7 cellular contexts compared by ENCODE assay signal in the genomic region with DNA sequence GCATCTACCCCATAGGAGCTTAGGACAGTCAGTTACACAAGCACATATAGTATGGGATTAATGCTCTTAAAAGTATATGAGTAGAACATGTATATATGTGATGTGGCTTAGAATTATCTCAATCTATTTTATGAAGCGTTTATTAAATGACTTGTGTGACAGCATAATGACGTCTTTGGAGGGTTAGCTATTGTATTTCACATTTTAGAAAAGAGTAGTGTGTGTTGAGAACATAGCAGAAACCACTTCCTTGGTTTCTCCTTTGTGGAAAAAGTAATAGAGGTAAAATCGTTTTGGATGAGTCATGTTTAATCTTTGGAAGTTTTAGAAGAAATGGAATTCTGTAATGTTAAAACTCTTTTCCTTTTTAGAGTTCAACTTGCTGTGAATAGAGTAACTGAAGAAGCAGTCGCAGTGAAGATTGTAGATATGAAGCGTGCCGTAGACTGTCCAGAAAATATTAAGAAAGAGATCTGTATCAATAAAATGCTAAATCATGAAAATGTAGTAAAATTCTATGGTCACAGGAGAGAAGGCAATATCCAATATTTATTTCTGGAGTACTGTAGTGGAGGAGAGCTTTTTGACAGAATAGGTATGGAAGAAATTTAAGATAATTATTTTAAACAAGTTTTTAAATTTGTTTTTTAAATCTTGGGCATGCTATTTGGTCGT. TPM values are rescaled to one million over a fixed set of nuclear protein-coding genes. Genes with fewer than 3 reads are reported as not detected.
DNase-seq lines count a peak whose midpoint lies in the region; ATAC-seq and TF ChIP-seq lines count a peak whose summit lies in the region.

No MANE protein-coding gene starts in this region.

- H3K4me1 ChIP-seq in NT2/D1 (ENCODE audit: insufficient read depth, insufficient read length): no peaks in the 10 kb centered on the region

- H3K9me3 ChIP-seq in NT2/D1 (ENCODE audit: insufficient read depth, low read length) (no peaks in the 10 kb centered on the region), neural cell (ENCODE audit: low read length) (no peaks in the 10 kb centered on the region)

- peak overlapping the region; percentile 61 for H2AFZ ChIP-seq in neural cell (ENCODE audit: low read depth, low read length)

- H3K36me3 ChIP-seq in NT2/D1 (ENCODE audit: insufficient read depth, insufficient read length, low read length): peaks cover 54% of the 10 kb centered on the region
- H3K36me3 ChIP-seq in neural cell (ENCODE audit: insufficient read depth, low read length): no peaks in the 10 kb centered on the region

- H3K4me2 ChIP-seq in neural cell (ENCODE audit: low read length): peak overlapping the region; percentile 89

- H3K27ac ChIP-seq in neural cell (ENCODE audit: low read length) (peak overlapping the region; percentile 95), dorsolateral prefrontal cortex (no peak overlapping the region)

- peaks cover 37% of the 10 kb centered on the region for H3K79me2 ChIP-seq in neural cell (replicated peaks; ENCODE audit: insufficient read depth, low read length)

- no peak for TF ChIP-seq CTCF in GM12864 (IDR thresholded peaks at IDR 0.05; ENCODE audit: low read depth, low read length, missing control alignments)
- no peak for TF ChIP-seq CTCF in neural cell (IDR thresholded peaks at IDR 0.05; ENCODE audit: poor library complexity, severe bottlenecking)
- no peak for TF ChIP-seq CTCF in dorsolateral prefrontal cortex (IDR thresholded peaks at IDR 0.05 in 54 of 56, conservative IDR thresholded peaks at IDR 0.05 in 2 of 56; ENCODE audit: low read depth in 1 of 56, partially characterized antibody in 56 of 56)

- intact Hi-C loops in dorsolateral prefrontal cortex (cut with DNase I) (loop anchor here (5.0 kb wide), 2 partner anchors 260 to 515 kb away; partner anchors contain the start of genes HYLS1 (in 2 of the 2) and TMEM218 (in 1 of the 2)), left colon (cut with DNase I, micrococcal nuclease) (loop anchor here in 1 of 2 donors (10.0 kb wide), 1 partner anchor 257 kb away; the partner anchor contains the start of gene HYLS1)

- H3K27me3 ChIP-seq in NT2/D1 (ENCODE audit: insufficient read depth, insufficient read length) (no peaks in the 10 kb centered on the region), neural cell (ENCODE audit: insufficient read depth, low read depth, low read length) (no peaks in the 10 kb centered on the region), dorsolateral prefrontal cortex (no peaks in the 10 kb centered on the region)

- TF ChIP-seq RAD21 in neural cell (conservative IDR thresholded peaks at IDR 0.05): no peak

- H3F3A ChIP-seq in neural cell (ENCODE audit: insufficient read depth, low read length, poor library complexity, severe bottlenecking): peaks cover 10% of the 10 kb centered on the region

- H3K9ac ChIP-seq in NT2/D1 (ENCODE audit: insufficient read length, low read depth) (peak overlapping the region; percentile 96), neural cell (ENCODE audit: low read length) (peak overlapping the region; percentile 93)

- no peak for TF ChIP-seq EP300 in neural cell (conservative IDR thresholded peaks at IDR 0.05; ENCODE audit: poor library complexity, severe bottlenecking)

- DNase-seq in GM12864 (ENCODE audit: low read depth) (no peak), NT2/D1 (ENCODE audit: low read depth, low spot score) (no peak), dermis blood vessel endothelial cell (peak; percentile 28), dorsolateral prefrontal cortex (no peak), left colon (no peak)

- no peaks in the 10 kb centered on the region for H3K9me2 ChIP-seq in neural cell (ENCODE audit: insufficient read depth, low read length)

- ATAC-seq in left colon (no peak), HG02763 (IDR thresholded peaks at IDR 0.05; ENCODE audit: unreplicated experiment) (no peak)

- H3K4me3 ChIP-seq in GM12864 (ENCODE audit: low read depth, low read length): peak overlapping the region; percentile 92
- peak overlapping the region; percentile 59 for H3K4me3 ChIP-seq in NT2/D1 (ENCODE audit: insufficient read length, low read depth)
- peak overlapping the region; percentile 78 for H3K4me3 ChIP-seq in neural cell (ENCODE audit: low read length)
- peak overlapping the region in 7 of 59 donors; percentile 65 to 93 (median 80) for H3K4me3 ChIP-seq in dorsolateral prefrontal cortex

- H4K20me1 ChIP-seq in neural cell (ENCODE audit: insufficient read depth): no peaks in the 10 kb centered on the region

TF ChIP-seq in neural cell, 6 proteins besides CTCF, POLR2A, EP300 and RAD21:
- TF ChIP-seq TAF1 (IDR thresholded peaks at IDR 0.05; ENCODE audit: low read depth) (no peak), SMC3 (conservative IDR thresholded peaks at IDR 0.05; ENCODE audit: poor library complexity) (no peak), POLR2AphosphoS5 (IDR thresholded peaks at IDR 0.05) (no peak), REST (IDR thresholded peaks at IDR 0.05; ENCODE audit: borderline replicate concordance) (no peak), EZH2 (IDR thresholded peaks at IDR 0.05; ENCODE audit: borderline replicate concordance, insufficient read depth, low read length, poor library complexity, severe bottlenecking) (no peak), MXI1 (conservative IDR thresholded peaks at IDR 0.05; ENCODE audit: poor library complexity, severe bottlenecking) (no peak)

RNA-seq across cellular contexts. Expression of gene CHEK1, which starts 2.4 kb away (rescaled TPM):
- total RNA-seq in dermis blood vessel endothelial cell: 20.1 and 45.7 TPM in 2 replicates
- 29.5 and 33.0 TPM in 2 replicates for polyA plus RNA-seq in neural cell
- polyA minus RNA-seq in neural cell: 44.6 and 46.3 TPM in 2 replicates
- total RNA-seq in dorsolateral prefrontal cortex: 1 to 10 TPM in 119 of 120 experiments, under 1 TPM in 1; 0.86 to 8.1 (median 3.5) TPM
- total RNA-seq in left colon: 10 to 100 TPM in 1 of 2 donors, 1 to 10 TPM in 1; 6.6 to 15.0 TPM

RNA-seq across cellular contexts. Expression of gene STT3A, which starts 34.7 kb away (rescaled TPM):
- total RNA-seq in dermis blood vessel endothelial cell (158 and 204 TPM in 2 replicates), dorsolateral prefrontal cortex (10 to 100 TPM; 34.3 to 77.7 (median 52.4) TPM), left colon (100 to 1,000 TPM in 1 of 2 donors, 10 to 100 TPM in 1; 97.1 to 118 TPM)
- 54.3 and 54.6 TPM in 2 replicates for polyA plus RNA-seq in neural cell
- 68.3 and 85.5 TPM in 2 replicates for polyA minus RNA-seq in neural cell

RNA-seq across cellular contexts. Expression of gene ACRV1, which starts 53.3 kb away (rescaled TPM):
- not detected in 2 replicates for total RNA-seq in dermis blood vessel endothelial cell
- 0.52 TPM in 1 of 2 replicates, not detected in the other for polyA plus RNA-seq in neural cell
- polyA minus RNA-seq in neural cell: 0.35 TPM in 1 of 2 replicates, not detected in the other
- total RNA-seq in dorsolateral prefrontal cortex: 1 to 10 TPM in 86 of 120 experiments, under 1 TPM in 33, not detected in 1; 0.21 to 3.3 (median 1.4) TPM
- not detected for total RNA-seq in left colon

RNA-seq across cellular contexts. Expression of gene EI24, which starts 58.1 kb away (rescaled TPM):
- 122 and 152 TPM in 2 replicates for total RNA-seq in dermis blood vessel endothelial cell
- polyA plus RNA-seq in neural cell: 92.5 and 100 TPM in 2 replicates
- polyA minus RNA-seq in neural cell: 63.1 and 77.2 TPM in 2 replicates
- 10 to 100 TPM; 38.1 to 71.8 (median 53.9) TPM for total RNA-seq in dorsolateral prefrontal cortex
- 10 to 100 TPM; 71.9 to 85.1 TPM for total RNA-seq in left colon
